ENCODE assay signal across 19 cellular contexts in the genomic region with DNA sequence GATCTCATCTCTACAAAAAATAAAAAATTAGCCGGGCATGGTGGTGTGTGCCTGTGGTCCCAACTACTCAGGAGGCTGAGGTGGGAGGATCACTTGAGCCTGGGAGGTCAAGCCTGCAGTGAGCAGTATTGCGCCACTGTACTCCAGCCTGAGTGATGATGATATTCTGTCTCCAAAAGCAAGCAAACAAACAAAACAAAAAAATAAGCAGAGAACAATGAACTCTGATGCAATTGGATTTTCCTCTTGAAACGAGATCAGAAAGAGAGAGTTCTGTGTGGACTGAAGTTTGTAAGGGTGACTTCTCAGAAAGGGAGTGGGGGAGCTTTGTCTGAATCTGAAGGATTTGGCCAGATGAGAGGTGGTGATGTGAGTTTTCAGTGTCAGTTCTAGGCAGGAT. TPM values are rescaled to one million over a fixed set of nuclear protein-coding genes. Genes with fewer than 3 reads are reported as not detected.
A peak's percentile ranks its signal among the peaks of the same experiment; 100 is the strongest.
DNase-seq lines count a peak whose midpoint lies in the region; ATAC-seq, FAIRE-seq and TF ChIP-seq lines count a peak whose summit lies in the region.
"Had no signal": no experiment of that assay in that cellular context is flagged by ENCODE, and none has a peak within 500 bp of the region (broad histone marks: within the 10 kb centered on the region; RNA-seq: fewer than 3 reads in every experiment).

No MANE protein-coding gene starts in this region.

- H3K9me3 ChIP-seq in Panc1 (ENCODE audit: control insufficient read depth, insufficient read depth, low read depth, low read length) (no peaks in the 10 kb centered on the region), ovary (no peaks in the 10 kb centered on the region)
- H3K9me3 ChIP-seq: gastrocnemius medialis, mucosa of descending colon, stomach had no signal

- H3K4me3 ChIP-seq in Panc1 (ENCODE audit: low read depth in 2 of 2, low read length in 2 of 2) (no peak overlapping the region), bronchial epithelial cell (ENCODE audit: low read depth, low read length) (no peak overlapping the region), ovary (no peak overlapping the region)
- H3K4me3 ChIP-seq: gastrocnemius medialis, mucosa of descending colon, stomach had no signal

- no peak for TF ChIP-seq EP300 in ovary (IDR thresholded peaks at IDR 0.05)

- 94 to 96% (median 95%) methylated on average over 3 of the region's 3 CpGs for WGBS in ovary, 3 donors

- H3K4me1 Mint-ChIP-seq in activated T-cell treated with anti-CD3 and anti-CD28 coated beads, Interleukin-2, amount 50 U/mL, for 24 hours (ENCODE audit: low read depth) = peaks cover 74% of the 10 kb centered on the region

- in situ Hi-C loops in Panc1 (cut with HindIII; ENCODE audit: low pct_unique_long_range_greater_than_20kb, low sequenced_read_pairs) = no loop called here

- no peaks in the 10 kb centered on the region for H3K36me3 Mint-ChIP-seq in activated T-cell treated with anti-CD3 and anti-CD28 coated beads, Interleukin-2, amount 50 U/mL, for 24 hours (ENCODE audit: low read depth)
- H3K36me3 Mint-ChIP-seq: CD14-positive monocyte had no signal

- H3K27ac Mint-ChIP-seq in activated T-cell treated with anti-CD3 and anti-CD28 coated beads, Interleukin-2, amount 50 U/mL, for 24 hours = peak overlapping the region; percentile 7
- H3K27ac Mint-ChIP-seq: activated CD4-positive, alpha-beta memory T cell treated with anti-CD3 and anti-CD28 coated beads, Interleukin-2, amount 10 ng/mL, durations not matched to agents 7 days and 5 days had no signal

- POLR2A ChIA-PET in Panc1 (lab: Charles Lee) = no interaction called here

- H3K4me1 ChIP-seq in Panc1 (ENCODE audit: control insufficient read depth, insufficient read depth, low read length) (peaks cover 21% of the 10 kb centered on the region), ovary (ENCODE audit: insufficient read depth) (peaks cover 1% of the 10 kb centered on the region)
- H3K4me1 ChIP-seq: gastrocnemius medialis had no signal

- peak overlapping the region; percentile 36; the same call in 1 of the 2 replicates for H3K27ac ChIP-seq in Panc1 (ENCODE audit: low read length)
- no peak overlapping the region for H3K27ac ChIP-seq in ovary
- H3K27ac ChIP-seq: gastrocnemius medialis, RWPE1, stomach had no signal

- no peaks in the 10 kb centered on the region for H3K9me3 Mint-ChIP-seq in activated T-cell treated with anti-CD3 and anti-CD28 coated beads, Interleukin-2, amount 50 U/mL, for 24 hours
- H3K9me3 Mint-ChIP-seq: activated CD4-positive, alpha-beta memory T cell treated with anti-CD3 and anti-CD28 coated beads, Interleukin-2, amount 10 ng/mL, durations not matched to agents 7 days and 5 days; CD14-positive monocyte had no signal

- CTCF ChIA-PET in Panc1 (lab: Charles Lee) = no interaction called here

- no peak for TF ChIP-seq POLR2A in ovary (IDR thresholded peaks at IDR 0.05)

- no TSS peak for BruUV-seq in Panc1 (replicated peaks; lab: Mats Ljungman, UMichigan)

- intact Hi-C loops in Panc1 (cut with micrococcal nuclease; ENCODE audit: unreplicated experiment) = no loop called here
- intact Hi-C loops in ovary (cut with DNase I) = loop anchor here in 1 of 4 donors (10.0 kb wide), 1 partner anchor 114 kb away; a partner anchor contains a TSS

- H3K27me3 ChIP-seq in Panc1 (ENCODE audit: control insufficient read depth, insufficient read depth, low read length) (no peaks in the 10 kb centered on the region), bronchial epithelial cell (ENCODE audit: control insufficient read depth, insufficient read depth, low read length) (no peaks in the 10 kb centered on the region), ovary (no peaks in the 10 kb centered on the region)
- H3K27me3 ChIP-seq: gastrocnemius medialis, stomach had no signal

- H3K36me3 ChIP-seq in Panc1 (ENCODE audit: control insufficient read depth, insufficient read depth, low read length) (no peaks in the 10 kb centered on the region), bronchial epithelial cell (ENCODE audit: control insufficient read depth, insufficient read depth, low read length) (no peaks in the 10 kb centered on the region), ovary (no peaks in the 10 kb centered on the region)
- H3K36me3 ChIP-seq: gastrocnemius medialis, stomach had no signal

- no peak overlapping the region for H3K4me3 Mint-ChIP-seq in activated T-cell treated with anti-CD3 and anti-CD28 coated beads, Interleukin-2, amount 50 U/mL, for 24 hours
- H3K4me3 Mint-ChIP-seq: activated CD4-positive, alpha-beta memory T cell treated with anti-CD3 and anti-CD28 coated beads, Interleukin-2, amount 10 ng/mL, durations not matched to agents 7 days and 5 days; CD14-positive monocyte had no signal

- DNase-seq in activated T-cell treated with anti-CD3 and anti-CD28 coated beads, Interleukin-2, amount 50 U/mL, for 24 hours = no peak
- DNase-seq in activated T-cell treated with anti-CD3 and anti-CD28 coated beads for 4 hours (no peak), Panc1 (ENCODE audit: low read depth, low spot score) (no peak), bronchial epithelial cell (ENCODE audit: low read depth) (peak; percentile 40), renal cortical epithelial cell (ENCODE audit: low read depth) (peak; percentile 53), HuH-7 (ENCODE audit: low spot score) (no peak), ovary (no peak)
- DNase-seq in activated effector memory CD4-positive, alpha-beta T cell treated with Interleukin-2 at 50 U/mL for 16 hours = no peak
- DNase-seq: ACHN; activated CD4-positive, alpha-beta memory T cell treated with anti-CD3 and anti-CD28 coated beads, Interleukin-2, amount 10 ng/mL, durations not matched to agents 7 days and 5 days; gastrocnemius medialis; mucosa of descending colon; NCI-H1417 treated with DMSO at 0.1 percent for 48 hours; nucleus accumbens; right cardiac atrium; stomach had no signal

- TF ChIP-seq CTCF in Panc1 (IDR thresholded peaks at IDR 0.05) (no peak), bronchial epithelial cell (IDR thresholded peaks at IDR 0.05; ENCODE audit: insufficient read depth, low read length, severe bottlenecking) (no peak), ovary (IDR thresholded peaks at IDR 0.05) (no peak)

- no peak for FAIRE-seq in bronchial epithelial cell (lab: Jason Lieb, UNC)
- FAIRE-seq: colon had no signal

- no peaks in the 10 kb centered on the region for H3K27me3 Mint-ChIP-seq in activated T-cell treated with anti-CD3 and anti-CD28 coated beads, Interleukin-2, amount 50 U/mL, for 24 hours
- H3K27me3 Mint-ChIP-seq: activated CD4-positive, alpha-beta memory T cell treated with anti-CD3 and anti-CD28 coated beads, Interleukin-2, amount 10 ng/mL, durations not matched to agents 7 days and 5 days had no signal

- no peak for ATAC-seq in Panc1
- ATAC-seq: gastrocnemius medialis, mucosa of descending colon, right cardiac atrium had no signal

RNA-seq across cellular contexts. Expression of a gene that starts 6.0 kb away (rescaled TPM):
- 383 TPM for total RNA-seq in Panc1 (2021; ENCODE audit: unreplicated experiment)
- polyA plus RNA-seq in Panc1 (2012; ENCODE audit: insufficient read length) = 252 TPM
- 172 and 197 TPM in 2 replicates for total RNA-seq in bronchial epithelial cell
- total RNA-seq in renal cortical epithelial cell = 245 and 332 TPM in 2 replicates
- total RNA-seq in ovary = 100 to 1,000 TPM in 6 of 7 donors, 10 to 100 TPM in 1; 83.3 to 131 (median 124) TPM
- polyA plus RNA-seq in ovary = 100 to 1,000 TPM in 1 of 2 donors, 10 to 100 TPM in 1; 69.4 to 165 TPM

Comparison
In these comparisons a context has a peak if more than half of its experiments do, and no peak if none do; other contexts are left out.
1. DNase-seq: peak in bronchial epithelial cell (single experiment) and renal cortical epithelial cell (single experiment); none in activated T-cell treated with anti-CD3 and anti-CD28 coated beads, Interleukin-2, amount 50 U/mL, for 24 hours (single experiment), activated T-cell treated with anti-CD3 and anti-CD28 coated beads for 4 hours (single experiment), Panc1 (single experiment), HuH-7 (single experiment), activated effector memory CD4-positive, alpha-beta T cell treated with Interleukin-2 at 50 U/mL for 16 hours (single experiment) and ovary (0 of 5).